ENCODE assay signal across 17 cellular contexts in the genomic region with DNA sequence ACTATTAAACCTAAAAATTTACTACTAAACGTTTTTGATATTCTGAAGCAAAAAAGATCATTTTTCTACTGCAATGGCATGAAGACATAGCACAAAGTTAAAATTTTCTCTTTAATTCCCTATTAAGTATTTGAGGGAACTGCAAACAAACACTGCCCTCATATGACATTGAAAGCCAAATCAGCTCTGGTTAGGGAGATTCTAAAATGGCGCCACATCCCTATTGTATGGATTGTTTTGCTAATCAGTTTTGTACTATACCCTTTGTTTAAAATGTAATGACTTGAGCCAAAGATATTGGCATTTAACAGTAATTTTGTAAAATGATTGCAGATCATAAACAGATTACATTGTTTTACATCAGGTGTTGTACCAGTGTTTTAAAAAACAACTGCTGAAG.
DNase-seq lines count a peak whose midpoint lies in the region; ATAC-seq, FAIRE-seq and TF ChIP-seq lines count a peak whose summit lies in the region.
"Had no signal": no experiment of that assay in that cellular context is flagged by ENCODE, and none has a peak within 500 bp of the region (broad histone marks: within the 10 kb centered on the region; RNA-seq: fewer than 3 reads in every experiment).

No MANE protein-coding gene starts in this region.

- H3K36me3 ChIP-seq in HUES64 (ENCODE audit: insufficient read depth, low read length) (peaks cover 74% of the 10 kb centered on the region), GM12878 (ENCODE audit: control insufficient read depth in 2 of 2, insufficient read depth in 2 of 2, low read length in 1 of 2) (peaks cover 0 to 4% of the 10 kb centered on the region in 2 experiments; a peak in 1 of 4 replicates), spleen (peaks cover 0 to 15% (median 3%) of the 10 kb centered on the region in 6 donors), GM23248 (ENCODE audit: low read depth) (no peaks in the 10 kb centered on the region)
- H3K36me3 ChIP-seq: Peyer's patch had no signal

- RAD21 ChIA-PET in GM12878 (lab: Charles Lee; ENCODE audit: unreplicated experiment) = interaction anchor here (0.7 to 1.7 kb wide), 10 partner anchors 15 to 230 kb away, joined by 3 to 9 read pairs (median 5); partner anchors contain the start of gene POMP

- H3K79me2 ChIP-seq in GM12878 (ENCODE audit: control insufficient read depth, insufficient read depth, low read length) (no peaks in the 10 kb centered on the region; the same call in 1 of the 2 replicates), GM23248 (ENCODE audit: insufficient read depth) (no peaks in the 10 kb centered on the region)

- H3K4me3 ChIP-seq in GM12864 (ENCODE audit: low read depth, low read length) (peak overlapping the region; percentile 64; the same call in 1 of the 2 replicates), HUES64 (ENCODE audit: low read length) (peak overlapping the region; percentile 19; the same call in 1 of the 2 replicates), GM12878 (peak overlapping the region; percentile 58; the same call in 1 of the 2 replicates), spleen (peak overlapping the region in 1 of 8 donors; percentile 56), GM23248 (no peak overlapping the region)

- H3K9me2 ChIP-seq in GM23248 (ENCODE audit: insufficient read depth) = no peaks in the 10 kb centered on the region

- TF ChIP-seq EP300 in GM12878 (IDR thresholded peaks at IDR 0.05; ENCODE audit: borderline replicate concordance in 1 of 2, control insufficient read depth in 1 of 2, low read depth in 2 of 2, low read length in 2 of 2) = no peak

- ATAC-seq in GM12878 = peak; percentile 60
- ATAC-seq: SK-N-SH treated with all-trans-retinoic acid at 6 μM for 48 hours had no signal

- in situ Hi-C loops in GM12878 (cut with MboI) = no loop called here
- in situ Hi-C loops in GM23248 (cut with MboI) = no loop called here

- no peaks in the 10 kb centered on the region for H3K27me3 ChIP-seq in HUES64 (ENCODE audit: insufficient read depth, low read length)
- H3K27me3 ChIP-seq in GM12878 (replicated peaks in 1 of 2; ENCODE audit: control insufficient read depth in 2 of 2, insufficient read depth in 2 of 2, low read length in 1 of 2) = no peaks in the 10 kb centered on the region
- H3K27me3 ChIP-seq in spleen (replicated peaks in 1 of 7) = no peaks in the 10 kb centered on the region
- no peaks in the 10 kb centered on the region for H3K27me3 ChIP-seq in GM23248 (replicated peaks; ENCODE audit: insufficient read depth)
- H3K27me3 ChIP-seq: Peyer's patch had no signal

- no peaks in the 10 kb centered on the region for H3F3A ChIP-seq in GM23248 (ENCODE audit: insufficient read depth)

- H3K4me1 ChIP-seq in HUES64 (ENCODE audit: insufficient read depth, low read length) (peaks cover 69% of the 10 kb centered on the region), GM12878 (ENCODE audit: control insufficient read depth, insufficient read depth, low read length) (peaks cover 18% of the 10 kb centered on the region; the same call in 1 of the 2 replicates), spleen (peaks cover 0 to 28% (median 2%) of the 10 kb centered on the region in 6 donors), GM23248 (ENCODE audit: insufficient read depth) (no peaks in the 10 kb centered on the region)
- H3K4me1 ChIP-seq: Peyer's patch had no signal

- DNase-seq in GM12864 (ENCODE audit: low read depth) (no peak), GM12878 (ENCODE audit: low read depth, low spot score) (no peak), spleen (no peak), Kasumi-1 (lab: John Stamatoyannopoulos, UW) (no peak), GM23248 (no peak), UCSD-AML1 (lab: John Stamatoyannopoulos, UW; ENCODE audit: unreplicated experiment) (no peak), D341Med (ENCODE audit: low spot score) (no peak)
- DNase-seq: CD4-positive, alpha-beta T cell; KBM-7; NCI-H1105; NCI-H1694 treated with DMSO at 0.1 percent for 48 hours; NCI-H446; NCI-H748 treated with DMSO at 0.1 percent for 48 hours; Peyer's patch; SHP77 had no signal

- intact Hi-C loops in GM12878 (cut with micrococcal nuclease; ENCODE audit: unreplicated experiment) = loop anchor here (1.0 to 2.0 kb wide), 2 partner anchors 28 to 230 kb away; partner anchors contain the start of gene POMP
- intact Hi-C loops in spleen (cut with DNase I; ENCODE audit: low total_unique reads) = no loop called here

- H3K9ac ChIP-seq in HUES64 (ENCODE audit: low read depth, low read length) (peak overlapping the region; percentile 55), GM12878 (ENCODE audit: control insufficient read depth, insufficient read depth, low read length) (peak overlapping the region; percentile 72), GM23248 (no peak overlapping the region)

- H2AFZ ChIP-seq in GM12878 (ENCODE audit: control insufficient read depth, low read depth, low read length) = no peak overlapping the region
- no peak overlapping the region for H2AFZ ChIP-seq in GM23248

- no peak for FAIRE-seq in GM12878 (lab: Jason Lieb, UNC)

- TF ChIP-seq RAD21 in GM12878 (IDR thresholded peaks at IDR 0.05; ENCODE audit: insufficient read depth, low read depth, low read length) = no peak

- H3K4me2 ChIP-seq in GM12878 (ENCODE audit: control insufficient read depth, insufficient read depth) = peak overlapping the region; percentile 89
- no peak overlapping the region for H3K4me2 ChIP-seq in GM23248 (ENCODE audit: unreplicated experiment)

- H4K20me1 ChIP-seq in GM12878 (ENCODE audit: control insufficient read depth, insufficient read depth) = no peaks in the 10 kb centered on the region
- no peaks in the 10 kb centered on the region for H4K20me1 ChIP-seq in GM23248 (ENCODE audit: insufficient read depth)

- SMC1A ChIA-PET in GM12878 (lab: Charles Lee; ENCODE audit: uncharacterized antibody, unreplicated experiment) = interaction anchor here (1.2 to 2.0 kb wide), 9 partner anchors 11 to 229 kb away, joined by 3 to 9 read pairs (median 5); partner anchors contain the start of gene POMP

- BruUV-seq in GM12878 (replicated peaks; lab: Mats Ljungman, UMichigan) = no TSS peak

- H3K9me3 ChIP-seq in HUES64 (ENCODE audit: insufficient read depth, low read depth, low read length) = no peaks in the 10 kb centered on the region
- H3K9me3 ChIP-seq in GM12878 (replicated peaks; ENCODE audit: control insufficient read depth, insufficient read depth, low read length) = no peaks in the 10 kb centered on the region; the same call in 2 of the 3 replicates
- H3K9me3 ChIP-seq in spleen = no peaks in the 10 kb centered on the region
- no peaks in the 10 kb centered on the region for H3K9me3 ChIP-seq in GM23248 (ENCODE audit: low read depth)
- H3K9me3 ChIP-seq: Peyer's patch had no signal

- POLR2A ChIA-PET in GM12878 (lab: Charles Lee) = interaction anchor here (1.0 kb wide), 1 partner anchor 228 kb away, joined by 3 read pairs; no protein-coding TSS in a partner anchor

- 50% methylated on average over 1 of the region's 2 CpGs for WGBS in HUES64
- WGBS in GM12878 (ENCODE audit: insufficient coverage, insufficient replicate concordance, low lambda C conversion rate, missing lambda C conversion rate) = 85% methylated on average over 2 of the region's 2 CpGs
- 55 to 85% (median 81%) methylated on average over 2 of the region's 2 CpGs for WGBS in spleen, 5 donors
- WGBS in GM23248 (ENCODE audit: low coverage in 1 of 2, low lambda C conversion rate in 2 of 2, missing lambda C conversion rate in 2 of 2), 2 experiments = 27 to 28% methylated on average over 2 of the region's 2 CpGs

- CTCF ChIA-PET in GM12878 (lab: Yijun Ruan, JAX) = interaction anchor here (1.1 to 1.7 kb wide), 5 partner anchors 19 to 227 kb away, joined by 3 to 9 read pairs (median 4); no protein-coding TSS in a partner anchor

- peak overlapping the region; percentile 97 for H3K27ac ChIP-seq in HUES64 (ENCODE audit: low read depth, low read length)
- H3K27ac ChIP-seq in GM12878 (ENCODE audit: control insufficient read depth, insufficient read depth) = peak overlapping the region; percentile 96
- peak overlapping the region in 7 of 8 donors; percentile 62 to 84 (median 68) for H3K27ac ChIP-seq in spleen
- no peak overlapping the region for H3K27ac ChIP-seq in GM23248

- TF ChIP-seq CTCF in GM12864 (IDR thresholded peaks at IDR 0.05; ENCODE audit: low read depth, low read length, missing control alignments) = no peak
- TF ChIP-seq CTCF in GM12878 (IDR thresholded peaks at IDR 0.05 in 2 of 3, conservative IDR thresholded peaks at IDR 0.05 in 1 of 3; ENCODE audit: control insufficient read depth in 2 of 3, extremely low read depth in 1 of 3, insufficient read depth in 1 of 3, low read depth in 3 of 3, low read length in 3 of 3) = 0 out of 6 replicates have a peak, but pooled peaks of 1 of the 3 experiments have one; percentile 2
- no peak for TF ChIP-seq CTCF in spleen (IDR thresholded peaks at IDR 0.05 in 8 of 11, conservative IDR thresholded peaks at IDR 0.05 in 3 of 11)

- TF ChIP-seq POLR2A in GM12878 (IDR thresholded peaks at IDR 0.05; ENCODE audit: low read depth, low read length) = no peak
- no peak for TF ChIP-seq POLR2A in spleen (IDR thresholded peaks at IDR 0.05)

TF ChIP-seq in GM12878, 131 proteins besides CTCF, POLR2A, EP300 and RAD21:
- TF ChIP-seq YY1 (IDR thresholded peaks at IDR 0.05; ENCODE audit: low read depth, low read length) (peak; percentile 77; the same call in 1 of the 2 replicates), POLR2AphosphoS5 (IDR thresholded peaks at IDR 0.05; ENCODE audit: low read length) (no peak)
